In genomic region chr20:32116079-32116521, GRCh38 we compare ENCODE assay signal across 23 cellular contexts. TPM values are rescaled to one million over a fixed set of nuclear protein-coding genes. Genes with fewer than 3 reads are reported as not detected.
DNase-seq lines count a peak whose midpoint lies in the region; ATAC-seq and TF ChIP-seq lines count a peak whose summit lies in the region.
"Had no signal": no experiment of that assay in that cellular context is flagged by ENCODE, and none has a peak within 500 bp of the region (broad histone marks: within the 10 kb centered on the region; RNA-seq: fewer than 3 reads in every experiment).

No MANE protein-coding gene starts in this region.

- H3K27ac Mint-ChIP-seq in HFFc6 (peak overlapping the region; percentile 1; the same call in 1 of the 2 replicates), T-helper 17 cell (peak overlapping the region; percentile 57)
- H3K27ac Mint-ChIP-seq: mesothelial cell of epicardium; T-helper 2 cell treated with Interferon-gamma antibody and Interleukin-4, amounts not matched to agents 5 μg/mL and 100 μg/mL, for 36 hours had no signal

- H3K36me3 Mint-ChIP-seq in HFFc6 (ENCODE audit: low read depth) (peaks cover 12% of the 10 kb centered on the region), T-helper 17 cell (ENCODE audit: low read depth) (peaks cover 3% of the 10 kb centered on the region)

- DNase-seq in AG10803 (ENCODE audit: low read depth) = peak; percentile 21
- DNase-seq in HFFc6 = no peak
- DNase-seq in T-helper 17 cell = no peak
- DNase-seq in islet precursor cell = peak; percentile 35
- no peak for DNase-seq in stimulated activated CD4-positive, alpha-beta T cell treated with anti-CD3 and anti-CD28 coated beads, Interleukin-4, amount 100 ng/mL, for 1 hour
- no peak for DNase-seq in effector CD4-positive, alpha-beta T cell
- DNase-seq in posterior vena cava (ENCODE audit: low spot score) = no peak
- DNase-seq: activated CD8-positive, alpha-beta memory T cell treated with anti-CD3 and anti-CD28 coated beads, Interleukin-2, amount 50 U/mL, for 48 hours; activated naive CD4-positive, alpha-beta T cell; AML-193; dermis blood vessel endothelial cell; HCEC 1CT; hypothalamus; SIG-M5; stimulated activated CD4-positive, alpha-beta T cell treated with anti-CD3 and anti-CD28 coated beads, Interleukin-4, amount 100 ng/mL, for 24 hours; stimulated activated CD8-positive, alpha-beta memory T cell treated with anti-CD3 and anti-CD28 coated beads, Interleukin-4, amount 100 ng/mL, for 48 hours had no signal

- H3K27me3 Mint-ChIP-seq in HFFc6 (ENCODE audit: insufficient read depth) (no peaks in the 10 kb centered on the region), T-helper 17 cell (no peaks in the 10 kb centered on the region)

- H3K4me1 Mint-ChIP-seq in HFFc6 (ENCODE audit: low read depth) (peaks cover 49% of the 10 kb centered on the region), T-helper 17 cell (peaks cover 40% of the 10 kb centered on the region)

- no peak overlapping the region for H3K4me3 ChIP-seq in AG10803 (ENCODE audit: low read length)
- H3K4me3 ChIP-seq: suprapubic skin had no signal

- H3K9me3 Mint-ChIP-seq in HFFc6 = no peaks in the 10 kb centered on the region
- H3K9me3 Mint-ChIP-seq: mesothelial cell of epicardium; T-helper 2 cell treated with Interferon-gamma antibody and Interleukin-4, amounts not matched to agents 5 μg/mL and 100 μg/mL, for 36 hours had no signal

- ATAC-seq in T-helper 17 cell (no peak), HG03139 (IDR thresholded peaks at IDR 0.05; ENCODE audit: unreplicated experiment) (no peak)
- ATAC-seq: activated CD4-positive, CD25-positive, alpha-beta regulatory T cell treated with anti-CD3 and anti-CD28 coated beads, Interleukin-2, amount 50 U/mL, for 24 hours; esophagus mucosa; sciatic nerve had no signal

- H3K4me3 Mint-ChIP-seq in HFFc6 = no peak overlapping the region
- no peak overlapping the region for H3K4me3 Mint-ChIP-seq in T-helper 17 cell
- H3K4me3 Mint-ChIP-seq: mesothelial cell of epicardium; T-helper 2 cell treated with Interferon-gamma antibody and Interleukin-4, amounts not matched to agents 5 μg/mL and 100 μg/mL, for 36 hours had no signal

- no peak for TF ChIP-seq CTCF in AG10803 (conservative IDR thresholded peaks at IDR 0.05; ENCODE audit: low read length)
- no peak for TF ChIP-seq CTCF in HFFc6 (IDR thresholded peaks at IDR 0.05)

- intact Hi-C loops in posterior vena cava (cut with DNase I) = no loop called here

- H3K9me3 ChIP-seq in T-helper 17 cell (ENCODE audit: control insufficient read depth, low read length, poor library complexity, severe bottlenecking) = no peaks in the 10 kb centered on the region
- H3K9me3 ChIP-seq: suprapubic skin had no signal

RNA-seq across cellular contexts. Expression of gene TM9SF4, which starts 6.6 kb away (rescaled TPM):
- total RNA-seq in HFFc6 (2021; fragmentation: NEBNext Ultra II Directional; extraction: Animal tissue kit (Norgen Biotek cat#: 25700)) = 10 to 100 TPM; 54.8 to 73.9 (median 60.7) TPM
- 10 to 100 TPM; 41.2 to 42.4 TPM for total RNA-seq in T-helper 17 cell
- total RNA-seq in posterior vena cava = 10 to 100 TPM; 29.4 to 30.0 TPM

Comparison
In these comparisons a context has a peak if more than half of its experiments do, and no peak if none do; other contexts are left out.
1. DNase-seq: peak in AG10803 (single experiment) and islet precursor cell (single experiment); none in HFFc6 (single experiment), T-helper 17 cell (0 of 3), stimulated activated CD4-positive, alpha-beta T cell treated with anti-CD3 and anti-CD28 coated beads, Interleukin-4, amount 100 ng/mL, for 1 hour (single experiment), effector CD4-positive, alpha-beta T cell (single experiment) and posterior vena cava (single experiment).